8 cellular contexts compared by ENCODE assay signal in genomic region chrX:39689374-39690104, GRCh38.
DNase-seq lines count a peak whose midpoint lies in the region; ATAC-seq and TF ChIP-seq lines count a peak whose summit lies in the region.

No MANE protein-coding gene starts in this region.

- peaks cover 10% of the 10 kb centered on the region for H3K4me1 Mint-ChIP-seq in glutamatergic neuron (ENCODE audit: low read depth, unreplicated experiment)
- H3K4me1 Mint-ChIP-seq in activated CD8-positive, alpha-beta memory T cell treated with anti-CD3 and anti-CD28 coated beads, Interleukin-2, amount 10 ng/mL, durations not matched to agents 7 days and 5 days: no peaks in the 10 kb centered on the region
- no peaks in the 10 kb centered on the region for H3K4me1 Mint-ChIP-seq in activated CD4-positive, alpha-beta T cell treated with anti-CD3 and anti-CD28 coated beads, Interleukin-2, amount 10 ng/mL, durations not matched to agents 7 days and 5 days

- peak overlapping the region; percentile 87 for H3K27ac Mint-ChIP-seq in glutamatergic neuron (ENCODE audit: unreplicated experiment)
- no peak overlapping the region for H3K27ac Mint-ChIP-seq in activated CD8-positive, alpha-beta memory T cell treated with anti-CD3 and anti-CD28 coated beads, Interleukin-2, amount 10 ng/mL, durations not matched to agents 7 days and 5 days
- no peak overlapping the region for H3K27ac Mint-ChIP-seq in activated CD4-positive, alpha-beta T cell treated with anti-CD3 and anti-CD28 coated beads, Interleukin-2, amount 10 ng/mL, durations not matched to agents 7 days and 5 days

- no peaks in the 10 kb centered on the region for H4K20me1 ChIP-seq in OCI-LY7 (ENCODE audit: insufficient read depth, low read length)

- no peak for ATAC-seq in HG02970 (IDR thresholded peaks at IDR 0.05; ENCODE audit: low FRiP score, unreplicated experiment)
- ATAC-seq in activated CD8-positive, alpha-beta memory T cell treated with anti-CD3 and anti-CD28 coated beads, Interleukin-2, amount 10 ng/mL, durations not matched to agents 7 days and 5 days: no peak

- POLR2A ChIA-PET in RWPE1 (lab: Yijun Ruan, JAX; ENCODE audit: low non-redundant PET) (no interaction called here), OCI-LY7 (lab: Charles Lee) (interaction anchor here (0.6 kb wide), 1 partner anchor 908 kb away, joined by 3 read pairs; no protein-coding TSS in a partner anchor)
- POLR2A ChIA-PET in activated CD4-positive, alpha-beta T cell treated with anti-CD3 and anti-CD28 coated beads, Interleukin-2, amount 10 ng/mL, durations not matched to agents 7 days and 5 days (lab: Charles Lee): no interaction called here

- no peaks in the 10 kb centered on the region for H3K36me3 Mint-ChIP-seq in glutamatergic neuron (ENCODE audit: unreplicated experiment)
- H3K36me3 Mint-ChIP-seq in activated CD8-positive, alpha-beta memory T cell treated with anti-CD3 and anti-CD28 coated beads, Interleukin-2, amount 10 ng/mL, durations not matched to agents 7 days and 5 days: no peaks in the 10 kb centered on the region
- H3K36me3 Mint-ChIP-seq in activated CD4-positive, alpha-beta T cell treated with anti-CD3 and anti-CD28 coated beads, Interleukin-2, amount 10 ng/mL, durations not matched to agents 7 days and 5 days (ENCODE audit: low read depth): no peaks in the 10 kb centered on the region

- H3K36me3 ChIP-seq in H7 (replicated peaks; ENCODE audit: control insufficient read depth, insufficient read depth, low read length) (no peaks in the 10 kb centered on the region), sigmoid colon (no peaks in the 10 kb centered on the region), OCI-LY7 (ENCODE audit: insufficient read depth, low read length) (no peaks in the 10 kb centered on the region)

- H3K27ac ChIP-seq in RWPE1: peak overlapping the region; percentile 16
- H3K27ac ChIP-seq in sigmoid colon: peak overlapping the region; percentile 54 to 71 (median 65)
- no peak overlapping the region for H3K27ac ChIP-seq in OCI-LY7 (ENCODE audit: low read depth, low read length, poor library complexity, severe bottlenecking)

- TF ChIP-seq CTCF in RWPE1 (conservative IDR thresholded peaks at IDR 0.05; ENCODE audit: low read depth) (no peak), glutamatergic neuron (IDR thresholded peaks at IDR 0.05; ENCODE audit: partially characterized antibody, unreplicated experiment) (no peak), sigmoid colon (IDR thresholded peaks at IDR 0.05) (no peak), OCI-LY7 (conservative IDR thresholded peaks at IDR 0.05; ENCODE audit: low read length) (no peak)

- CTCF ChIA-PET in RWPE1 (lab: Yijun Ruan, JAX): no interaction called here
- CTCF ChIA-PET in OCI-LY7 (lab: Charles Lee; ENCODE audit: unreplicated experiment): no interaction called here
- CTCF ChIA-PET in activated CD8-positive, alpha-beta memory T cell treated with anti-CD3 and anti-CD28 coated beads, Interleukin-2, amount 10 ng/mL, durations not matched to agents 7 days and 5 days (lab: Charles Lee): interaction anchor here (0.6 kb wide), 1 partner anchor 95 kb away, joined by 4 read pairs; no protein-coding TSS in a partner anchor
- CTCF ChIA-PET in activated CD4-positive, alpha-beta T cell treated with anti-CD3 and anti-CD28 coated beads, Interleukin-2, amount 10 ng/mL, durations not matched to agents 7 days and 5 days (lab: Charles Lee): interaction anchor here (0.6 kb wide), 1 partner anchor 245 kb away, joined by 3 read pairs; no protein-coding TSS in a partner anchor

- no peak for TF ChIP-seq POLR2A in sigmoid colon (IDR thresholded peaks at IDR 0.05)

- H3K9me3 Mint-ChIP-seq in glutamatergic neuron (ENCODE audit: unreplicated experiment): peaks cover 4% of the 10 kb centered on the region
- no peaks in the 10 kb centered on the region for H3K9me3 Mint-ChIP-seq in activated CD8-positive, alpha-beta memory T cell treated with anti-CD3 and anti-CD28 coated beads, Interleukin-2, amount 10 ng/mL, durations not matched to agents 7 days and 5 days (ENCODE audit: low read depth)
- H3K9me3 Mint-ChIP-seq in activated CD4-positive, alpha-beta T cell treated with anti-CD3 and anti-CD28 coated beads, Interleukin-2, amount 10 ng/mL, durations not matched to agents 7 days and 5 days: no peaks in the 10 kb centered on the region

- DNase-seq in H7 (peak; percentile 82), RWPE1 (ENCODE audit: low spot score) (no peak), glutamatergic neuron (peak; percentile 24), sigmoid colon (no peak), OCI-LY7 (ENCODE audit: low spot score) (no peak)
- DNase-seq in activated CD8-positive, alpha-beta memory T cell treated with anti-CD3 and anti-CD28 coated beads, Interleukin-2, amount 10 ng/mL, durations not matched to agents 7 days and 5 days: no peak
- DNase-seq in activated CD4-positive, alpha-beta T cell treated with anti-CD3 and anti-CD28 coated beads, Interleukin-2, amount 10 ng/mL, durations not matched to agents 7 days and 5 days: no peak

- 3 to 9% methylated on average over 34 of the region's 34 CpGs for WGBS in sigmoid colon, 2 donors

- intact Hi-C loops in sigmoid colon (cut with DNase I) (loop anchor here (10.0 kb wide), 1 partner anchor 215 kb away; no protein-coding TSS in a partner anchor), OCI-LY7 (cut with micrococcal nuclease; ENCODE audit: unreplicated experiment) (no loop called here)

- H3K9me3 ChIP-seq in sigmoid colon (no peaks in the 10 kb centered on the region), OCI-LY7 (ENCODE audit: low read length) (no peaks in the 10 kb centered on the region)

- no peak overlapping the region for H3K4me2 ChIP-seq in OCI-LY7 (ENCODE audit: low read length)

- H3K79me2 ChIP-seq in OCI-LY7 (ENCODE audit: insufficient read depth, low read depth, low read length): no peaks in the 10 kb centered on the region

- H2AFZ ChIP-seq in OCI-LY7 (ENCODE audit: low read length): no peak overlapping the region

- BruUV-seq in OCI-LY7 (replicated peaks; lab: Mats Ljungman, UMichigan): no TSS peak

- TF ChIP-seq EP300 in sigmoid colon (IDR thresholded peaks at IDR 0.05): no peak

- H3K27me3 Mint-ChIP-seq in glutamatergic neuron (ENCODE audit: unreplicated experiment): peaks cover 2% of the 10 kb centered on the region
- peaks cover 47% of the 10 kb centered on the region for H3K27me3 Mint-ChIP-seq in activated CD8-positive, alpha-beta memory T cell treated with anti-CD3 and anti-CD28 coated beads, Interleukin-2, amount 10 ng/mL, durations not matched to agents 7 days and 5 days
- peaks cover 28% of the 10 kb centered on the region for H3K27me3 Mint-ChIP-seq in activated CD4-positive, alpha-beta T cell treated with anti-CD3 and anti-CD28 coated beads, Interleukin-2, amount 10 ng/mL, durations not matched to agents 7 days and 5 days

- H3K4me3 ChIP-seq in H7 (ENCODE audit: insufficient read depth, low read depth, low read length) (peak overlapping the region; percentile 59), sigmoid colon (peak overlapping the region; percentile 20 to 54 (median 46)), OCI-LY7 (ENCODE audit: low read depth, low read length, poor library complexity, severe bottlenecking) (no peak overlapping the region)

- peak overlapping the region; percentile 69 for H3K4me3 Mint-ChIP-seq in glutamatergic neuron (ENCODE audit: unreplicated experiment)
- H3K4me3 Mint-ChIP-seq in activated CD8-positive, alpha-beta memory T cell treated with anti-CD3 and anti-CD28 coated beads, Interleukin-2, amount 10 ng/mL, durations not matched to agents 7 days and 5 days: no peak overlapping the region
- H3K4me3 Mint-ChIP-seq in activated CD4-positive, alpha-beta T cell treated with anti-CD3 and anti-CD28 coated beads, Interleukin-2, amount 10 ng/mL, durations not matched to agents 7 days and 5 days: no peak overlapping the region

- no peaks in the 10 kb centered on the region for H3K9me2 ChIP-seq in OCI-LY7 (ENCODE audit: insufficient read depth, low read length)

- H3K27me3 ChIP-seq in H7 (ENCODE audit: control insufficient read depth, insufficient read depth, low read length) (peaks cover 2% of the 10 kb centered on the region; the same call in 1 of the 2 replicates), sigmoid colon (peaks cover 0 to 8% (median 0%) of the 10 kb centered on the region in 3 donors)

- H3K4me1 ChIP-seq in sigmoid colon (peaks cover 0 to 18% (median 11%) of the 10 kb centered on the region in 4 donors), OCI-LY7 (ENCODE audit: insufficient read depth, low read length, poor library complexity, severe bottlenecking) (no peaks in the 10 kb centered on the region)

Comparison
In these comparisons a context has a peak if more than half of its experiments do, and no peak if none do; other contexts are left out.
1. DNase-seq: peak in H7 (single experiment) and glutamatergic neuron (single experiment); none in RWPE1 (single experiment), sigmoid colon (single experiment), OCI-LY7 (single experiment), activated CD8-positive, alpha-beta memory T cell treated with anti-CD3 and anti-CD28 coated beads, Interleukin-2, amount 10 ng/mL, durations not matched to agents 7 days and 5 days (single experiment) and activated CD4-positive, alpha-beta T cell treated with anti-CD3 and anti-CD28 coated beads, Interleukin-2, amount 10 ng/mL, durations not matched to agents 7 days and 5 days (single experiment).
2. CTCF ChIA-PET loops: an anchor here in activated CD8-positive, alpha-beta memory T cell treated with anti-CD3 and anti-CD28 coated beads, Interleukin-2, amount 10 ng/mL, durations not matched to agents 7 days and 5 days (0.6 kb wide) and activated CD4-positive, alpha-beta T cell treated with anti-CD3 and anti-CD28 coated beads, Interleukin-2, amount 10 ng/mL, durations not matched to agents 7 days and 5 days (0.6 kb wide); none called in RWPE1 and OCI-LY7.